ENCODE assay signal across 21 cellular contexts in genomic region chr10:51709324-51709972, GRCh38.
"Had no signal": no experiment of that assay in that cellular context is flagged by ENCODE, and none has a peak within 500 bp of the region (broad histone marks: within the 10 kb centered on the region; RNA-seq: fewer than 3 reads in every experiment).

No MANE protein-coding gene starts in this region.

- H3K4me1 ChIP-seq: uterus had no signal

- H3K27ac Mint-ChIP-seq: memory B cell had no signal

- H3K4me1 Mint-ChIP-seq: brain, memory B cell had no signal

- H3K27me3 Mint-ChIP-seq: activated naive CD8-positive, alpha-beta T cell treated with anti-CD3 and anti-CD28 coated beads, Interleukin-2, amount 10 ng/mL, durations not matched to agents 7 days and 5 days had no signal

- H3K36me3 ChIP-seq: transverse colon, uterus had no signal

- FAIRE-seq: colon, endometrium had no signal

- DNase-seq: activated CD4-positive, alpha-beta T cell treated with anti-CD3 and anti-CD28 coated beads, Interleukin-2, amount 10 ng/mL, durations not matched to agents 7 days and 5 days; activated CD8-positive, alpha-beta memory T cell treated with anti-CD3 and anti-CD28 coated beads, Interleukin-2, amount 50 U/mL, for 48 hours; activated naive CD8-positive, alpha-beta T cell treated with anti-CD3 and anti-CD28 coated beads, Interleukin-2, amount 10 ng/mL, durations not matched to agents 7 days and 5 days; amygdala; central memory CD4-positive, alpha-beta T cell; dorsolateral prefrontal cortex; erythroblast; foreskin melanocyte; stimulated activated CD4-positive, alpha-beta T cell treated with anti-CD3 and anti-CD28 coated beads, Interleukin-1b, Interleukin-23, amount 100 ng/mL, for 48 hours; stimulated activated CD8-positive, alpha-beta memory T cell treated with anti-CD3 and anti-CD28 coated beads, Interleukin-4, amount 100 ng/mL, for 48 hours; stimulated activated naive CD4-positive, alpha-beta T cell; substantia nigra; SW 1271; T1000; transverse colon; uterus had no signal

- H3K4me3 Mint-ChIP-seq: activated CD4-positive, alpha-beta T cell treated with anti-CD3 and anti-CD28 coated beads, Interleukin-2, amount 10 ng/mL, durations not matched to agents 7 days and 5 days; activated naive CD8-positive, alpha-beta T cell treated with anti-CD3 and anti-CD28 coated beads, Interleukin-2, amount 10 ng/mL, durations not matched to agents 7 days and 5 days; brain; memory B cell; nephron had no signal

- H3K4me3 ChIP-seq: dorsolateral prefrontal cortex, transverse colon, uterus had no signal

- H3K27ac ChIP-seq: dorsolateral prefrontal cortex had no signal

- H3K36me3 Mint-ChIP-seq: brain, memory B cell had no signal

- H3K9me3 ChIP-seq: transverse colon, uterus had no signal

- H3K9me3 Mint-ChIP-seq: activated CD4-positive, alpha-beta T cell treated with anti-CD3 and anti-CD28 coated beads, Interleukin-2, amount 10 ng/mL, durations not matched to agents 7 days and 5 days; brain; memory B cell; nephron had no signal

- H3K27me3 ChIP-seq: dorsolateral prefrontal cortex, transverse colon, uterus had no signal
